In genomic region chr13:19587635-19588300, GRCh38 we compare ENCODE assay signal across 8 cellular contexts. TPM values are rescaled to one million over a fixed set of nuclear protein-coding genes. Genes with fewer than 3 reads are reported as not detected.
DNase-seq lines count a peak whose midpoint lies in the region; ATAC-seq, FAIRE-seq and TF ChIP-seq lines count a peak whose summit lies in the region.

No MANE protein-coding gene starts in this region.

- peak; percentile 65 for ATAC-seq in GM18868 (IDR thresholded peaks at IDR 0.05; ENCODE audit: unreplicated experiment)
- ATAC-seq in HG03025 (IDR thresholded peaks at IDR 0.05; ENCODE audit: low FRiP score, unreplicated experiment) = peak; percentile 68
- ATAC-seq in activated naive CD8-positive, alpha-beta T cell treated with anti-CD3 and anti-CD28 coated beads, Interleukin-2, amount 10 ng/mL, durations not matched to agents 7 days and 5 days (ENCODE audit: low read depth) = peak; percentile 40
- ATAC-seq in omental fat pad (ENCODE audit: low FRiP score) = no peak

- TF ChIP-seq CTCF in D721Med (IDR thresholded peaks at IDR 0.05; ENCODE audit: insufficient read depth, missing control alignments) = peak; percentile 55
- TF ChIP-seq CTCF in omental fat pad (IDR thresholded peaks at IDR 0.05) = no peak

- H3K27me3 Mint-ChIP-seq in activated naive CD8-positive, alpha-beta T cell treated with anti-CD3 and anti-CD28 coated beads, Interleukin-2, amount 10 ng/mL, durations not matched to agents 7 days and 5 days = peaks cover 6% of the 10 kb centered on the region

- peaks cover 3% of the 10 kb centered on the region for H3K36me3 Mint-ChIP-seq in activated naive CD8-positive, alpha-beta T cell treated with anti-CD3 and anti-CD28 coated beads, Interleukin-2, amount 10 ng/mL, durations not matched to agents 7 days and 5 days

- DNase-seq in D721Med (ENCODE audit: insufficient read length, low spot score) (no peak), NCI-H526 (lab: John Stamatoyannopoulos, UW) (peak; percentile 72 to 79), inferior parietal cortex (ENCODE audit: extremely low spot score) (peak; percentile 69), omental fat pad (ENCODE audit: low spot score) (no peak)
- no peak for DNase-seq in activated naive CD8-positive, alpha-beta T cell treated with anti-CD3 and anti-CD28 coated beads, Interleukin-2, amount 10 ng/mL, durations not matched to agents 7 days and 5 days
- no peak for DNase-seq in activated effector memory CD4-positive, alpha-beta T cell treated with Interleukin-2 at 50 U/mL for 16 hours

- H3K27ac Mint-ChIP-seq in activated naive CD8-positive, alpha-beta T cell treated with anti-CD3 and anti-CD28 coated beads, Interleukin-2, amount 10 ng/mL, durations not matched to agents 7 days and 5 days = peak overlapping the region; percentile 95

- peaks cover 2% of the 10 kb centered on the region for H3K9me3 Mint-ChIP-seq in activated naive CD8-positive, alpha-beta T cell treated with anti-CD3 and anti-CD28 coated beads, Interleukin-2, amount 10 ng/mL, durations not matched to agents 7 days and 5 days

- POLR2A ChIA-PET in activated naive CD8-positive, alpha-beta T cell treated with anti-CD3 and anti-CD28 coated beads, Interleukin-2, amount 10 ng/mL, durations not matched to agents 7 days and 5 days (lab: Charles Lee) = no interaction called here

- H3K4me1 Mint-ChIP-seq in activated naive CD8-positive, alpha-beta T cell treated with anti-CD3 and anti-CD28 coated beads, Interleukin-2, amount 10 ng/mL, durations not matched to agents 7 days and 5 days = peaks cover 14% of the 10 kb centered on the region

- H3K4me3 Mint-ChIP-seq in activated naive CD8-positive, alpha-beta T cell treated with anti-CD3 and anti-CD28 coated beads, Interleukin-2, amount 10 ng/mL, durations not matched to agents 7 days and 5 days = peak overlapping the region; percentile 84

- no peak for FAIRE-seq in D721Med (lab: Jason Lieb, UNC)

RNA-seq across cellular contexts. Expression of gene TPTE2, which starts 26.4 kb away (rescaled TPM):
- not detected for total RNA-seq in activated naive CD8-positive, alpha-beta T cell treated with anti-CD3 and anti-CD28 coated beads, Interleukin-2, amount 10 ng/mL, durations not matched to agents 7 days and 5 days
- total RNA-seq in omental fat pad = under 1 TPM in 1 of 4 donors, not detected in 3; 0.44 TPM

RNA-seq across cellular contexts. Expression of gene MPHOSPH8, which starts 45.7 kb away (rescaled TPM):
- 10 to 100 TPM; 62.6 to 65.9 TPM for total RNA-seq in activated naive CD8-positive, alpha-beta T cell treated with anti-CD3 and anti-CD28 coated beads, Interleukin-2, amount 10 ng/mL, durations not matched to agents 7 days and 5 days
- 10 to 100 TPM; 21.4 to 42.2 (median 26.9) TPM for total RNA-seq in omental fat pad

Comparison
In these comparisons a context has a peak if more than half of its experiments do, and no peak if none do; other contexts are left out.
1. DNase-seq: peak in NCI-H526 (2 of 2) and inferior parietal cortex (single experiment); none in D721Med (single experiment), activated naive CD8-positive, alpha-beta T cell treated with anti-CD3 and anti-CD28 coated beads, Interleukin-2, amount 10 ng/mL, durations not matched to agents 7 days and 5 days (single experiment), activated effector memory CD4-positive, alpha-beta T cell treated with Interleukin-2 at 50 U/mL for 16 hours (single experiment) and omental fat pad (single experiment).